In genomic region chr13:111213964-111214726, GRCh38 we compare ENCODE assay signal across 11 cellular contexts.
A peak's percentile ranks its signal among the peaks of the same experiment; 100 is the strongest.
DNase-seq lines count a peak whose midpoint lies in the region; ATAC-seq, FAIRE-seq and TF ChIP-seq lines count a peak whose summit lies in the region.
"Had no signal": no experiment of that assay in that cellular context is flagged by ENCODE, and none has a peak within 500 bp of the region (broad histone marks: within the 10 kb centered on the region; RNA-seq: fewer than 3 reads in every experiment).

No MANE protein-coding gene starts in this region.

- 0 out of 4 replicates have a peak overlapping the region, but pooled peaks of 1 of the 2 experiments have one; percentile 10 for H3K9ac ChIP-seq in K562 (ENCODE audit: insufficient read depth in 1 of 2, low read depth in 2 of 2, low read length in 2 of 2)

- POLR2A ChIA-PET in K562 (lab: Yijun Ruan, JAX) = no interaction called here
- POLR2A ChIA-PET in activated CD4-positive, alpha-beta memory T cell treated with anti-CD3 and anti-CD28 coated beads, Interleukin-2, amount 10 ng/mL, durations not matched to agents 7 days and 5 days (lab: Charles Lee) = no interaction called here

- H3K9me3 ChIP-seq in K562 (replicated peaks; ENCODE audit: control insufficient read depth, insufficient read depth, low read depth, low read length) = no peaks in the 10 kb centered on the region

- H3K27ac Mint-ChIP-seq in activated CD4-positive, alpha-beta memory T cell treated with anti-CD3 and anti-CD28 coated beads, Interleukin-2, amount 10 ng/mL, durations not matched to agents 7 days and 5 days = no peak overlapping the region

- H3K27me3 Mint-ChIP-seq in activated CD4-positive, alpha-beta memory T cell treated with anti-CD3 and anti-CD28 coated beads, Interleukin-2, amount 10 ng/mL, durations not matched to agents 7 days and 5 days = no peaks in the 10 kb centered on the region

- no peak for TF ChIP-seq POLR2A in K562 (conservative IDR thresholded peaks at IDR 0.05)

- intact Hi-C loops in K562 (cut with micrococcal nuclease) = no loop called here

- H3K36me3 ChIP-seq in K562 (ENCODE audit: control insufficient read depth, insufficient read depth, low read length) = no peaks in the 10 kb centered on the region; the same call in 2 of the 3 replicates

- H3K9me1 ChIP-seq in K562 (ENCODE audit: control insufficient read depth, insufficient read depth, low read length) = no peaks in the 10 kb centered on the region

- H3K79me2 ChIP-seq in K562 (ENCODE audit: control insufficient read depth, insufficient read depth, low read length) = peaks cover 29% of the 10 kb centered on the region

- no peaks in the 10 kb centered on the region for H3K9me3 Mint-ChIP-seq in activated CD4-positive, alpha-beta memory T cell treated with anti-CD3 and anti-CD28 coated beads, Interleukin-2, amount 10 ng/mL, durations not matched to agents 7 days and 5 days

- no peak overlapping the region for H3K4me2 ChIP-seq in K562 (ENCODE audit: insufficient read depth, low read length)

- H3K4me3 ChIP-seq in K562 = no peak overlapping the region

- no peak overlapping the region for H3K27ac ChIP-seq in K562 (ENCODE audit: extremely low read depth, low read depth, low read length)
- H3K27ac ChIP-seq: VCaP had no signal

- no peak for TF ChIP-seq EP300 in K562 (IDR thresholded peaks at IDR 0.05; ENCODE audit: low read length)

- H2AFZ ChIP-seq in K562 (ENCODE audit: low read depth, low read length) = no peak overlapping the region

- no peak for TF ChIP-seq CTCF in K562 (IDR thresholded peaks at IDR 0.05 in 2 of 3, conservative IDR thresholded peaks at IDR 0.05 in 1 of 3; ENCODE audit: insufficient read depth in 2 of 3, low read depth in 1 of 3, low read length in 3 of 3)

- H3K4me1 ChIP-seq in K562 (replicated peaks in 1 of 2; ENCODE audit: control insufficient read depth in 2 of 2, insufficient read depth in 2 of 2, low read length in 2 of 2) = peaks cover 0 to 12% of the 10 kb centered on the region in 2 experiments; a peak in 2 of 5 replicates

- H3K27me3 ChIP-seq in K562 (ENCODE audit: control insufficient read depth in 2 of 2, insufficient read depth in 2 of 2, low read length in 2 of 2) = no peaks in the 10 kb centered on the region

- TF ChIP-seq RAD21 in K562 (CRISPR knock-in tag; conservative IDR thresholded peaks at IDR 0.05 in 1 of 2, IDR thresholded peaks at IDR 0.05 in 1 of 2) = no peak

- no peak for FAIRE-seq in K562 (lab: Jason Lieb, UNC)

- no peak overlapping the region for H3K4me3 Mint-ChIP-seq in activated CD4-positive, alpha-beta memory T cell treated with anti-CD3 and anti-CD28 coated beads, Interleukin-2, amount 10 ng/mL, durations not matched to agents 7 days and 5 days

- in situ Hi-C loops in K562 (cut with MboI) = no loop called here

- peaks cover 3% of the 10 kb centered on the region; the same call in 1 of the 2 replicates for H4K20me1 ChIP-seq in K562 (replicated peaks; ENCODE audit: control insufficient read depth, insufficient read depth, low read length)

- H3K36me3 Mint-ChIP-seq in activated CD4-positive, alpha-beta memory T cell treated with anti-CD3 and anti-CD28 coated beads, Interleukin-2, amount 10 ng/mL, durations not matched to agents 7 days and 5 days (ENCODE audit: low read depth) = peaks cover 7% of the 10 kb centered on the region

- ATAC-seq in GM19463 (IDR thresholded peaks at IDR 0.05; ENCODE audit: unreplicated experiment) = peak; percentile 34
- ATAC-seq in K562 = no peak
- ATAC-seq in HG03520 (IDR thresholded peaks at IDR 0.05; ENCODE audit: unreplicated experiment) = no peak
- ATAC-seq: Panc1 had no signal

- no TSS peak for BruUV-seq in K562 (replicated peaks; lab: Mats Ljungman, UMichigan)

- CTCF ChIA-PET in K562 (lab: Yijun Ruan, JAX; ENCODE audit: low intra/inter-chr PET ratio) = no interaction called here
- CTCF ChIA-PET in activated CD4-positive, alpha-beta memory T cell treated with anti-CD3 and anti-CD28 coated beads, Interleukin-2, amount 10 ng/mL, durations not matched to agents 7 days and 5 days (lab: Charles Lee) = interaction anchor here (0.9 to 5.1 kb wide), 3 partner anchors 30 to 147 kb away, joined by 3 to 43 read pairs (median 6); no protein-coding TSS in a partner anchor

- peaks cover 2% of the 10 kb centered on the region for H3K4me1 Mint-ChIP-seq in activated CD4-positive, alpha-beta memory T cell treated with anti-CD3 and anti-CD28 coated beads, Interleukin-2, amount 10 ng/mL, durations not matched to agents 7 days and 5 days

- 82% methylated on average over 19 of the region's 22 CpGs for WGBS in K562 (ENCODE audit: insufficient coverage, low coverage, missing lambda C conversion rate)

- peak; percentile 76 for DNase-seq in NCI-H1105 (lab: John Stamatoyannopoulos, UW)
- DNase-seq in K562 (ENCODE audit: extremely low read depth in 1 of 4, low spot score in 3 of 4) = no peak
- peak; percentile 46 for DNase-seq in pons (ENCODE audit: low spot score)
- no peak for DNase-seq in NCI-H526 treated with DMSO at 0.1 percent for 48 hours (lab: John Stamatoyannopoulos, UW)
- DNase-seq in activated CD4-positive, CD25-positive, alpha-beta regulatory T cell (lab: John Stamatoyannopoulos, UW) = no peak
- no peak for DNase-seq in activated CD4-positive, alpha-beta memory T cell treated with anti-CD3 and anti-CD28 coated beads, Interleukin-2, amount 10 ng/mL, durations not matched to agents 7 days and 5 days
- DNase-seq: activated naive CD4-positive, alpha-beta T cell had no signal

TF ChIP-seq in K562, 482 proteins besides CTCF, POLR2A, EP300 and RAD21:
- TF ChIP-seq USF2 (CRISPR knock-in tag; IDR thresholded peaks at IDR 0.05) (peak; percentile 24; the same call in 1 of the 2 replicates), BRD9 (IDR thresholded peaks at IDR 0.05; ENCODE audit: low read depth, partially characterized antibody) (no peak), MAFF (IDR thresholded peaks at IDR 0.05; ENCODE audit: low read length) (no peak), PCBP1 (IDR thresholded peaks at IDR 0.05; ENCODE audit: low read depth, low read length, poor library complexity, severe bottlenecking) (no peak), POLR2G (IDR thresholded peaks at IDR 0.05; ENCODE audit: low read depth, low read length) (no peak), FOXA3 (CRISPR knock-in tag; conservative IDR thresholded peaks at IDR 0.05 in 1 of 2, IDR thresholded peaks at IDR 0.05 in 1 of 2) (no peak), U2AF1 (optimal IDR thresholded peaks at IDR 0.05; ENCODE audit: low read depth, low read length) (no peak), ZNF79 (CRISPR knock-in tag; IDR thresholded peaks at IDR 0.05; ENCODE audit: low read depth) (no peak), NR2F6 (CRISPR knock-in tag; IDR thresholded peaks at IDR 0.05) (no peak), KAT8 (IDR thresholded peaks at IDR 0.05; ENCODE audit: low read depth) (no peak), PTRF (tag; IDR thresholded peaks at IDR 0.05) (no peak), TBL1XR1 (IDR thresholded peaks at IDR 0.05; ENCODE audit: low read length in 2 of 2) (no peak), MTA1 (IDR thresholded peaks at IDR 0.05; ENCODE audit: borderline replicate concordance) (no peak), ESRRA (IDR thresholded peaks at IDR 0.05; ENCODE audit: borderline replicate concordance, low read depth) (no peak), ILF3 (IDR thresholded peaks at IDR 0.05; ENCODE audit: borderline replicate concordance) (no peak), ZNF589 (CRISPR knock-in tag; IDR thresholded peaks at IDR 0.05; ENCODE audit: low read depth) (no peak), USF1 (CRISPR knock-in tag; IDR thresholded peaks at IDR 0.05) (peak; percentile 27; the same call in 1 of the 2 replicates), ZNF212 (CRISPR knock-in tag; IDR thresholded peaks at IDR 0.05) (no peak), TRIM24 (IDR thresholded peaks at IDR 0.05) (no peak), CHAMP1 (IDR thresholded peaks at IDR 0.05) (no peak), PYGO2 (tag; IDR thresholded peaks at IDR 0.05) (no peak), BHLHE40 (IDR thresholded peaks at IDR 0.05; ENCODE audit: low read length) (peak; percentile 36; the same call in 1 of the 2 replicates)

Comparison
In these comparisons a context has a peak if more than half of its experiments do, and no peak if none do; other contexts are left out.
1. DNase-seq: peak in NCI-H1105 (single experiment) and pons (single experiment); none in K562 (0 of 4), NCI-H526 treated with DMSO at 0.1 percent for 48 hours (single experiment), activated CD4-positive, CD25-positive, alpha-beta regulatory T cell (0 of 4) and activated CD4-positive, alpha-beta memory T cell treated with anti-CD3 and anti-CD28 coated beads, Interleukin-2, amount 10 ng/mL, durations not matched to agents 7 days and 5 days (single experiment).